ENCODE assay signal across 15 cellular contexts in the genomic region with DNA sequence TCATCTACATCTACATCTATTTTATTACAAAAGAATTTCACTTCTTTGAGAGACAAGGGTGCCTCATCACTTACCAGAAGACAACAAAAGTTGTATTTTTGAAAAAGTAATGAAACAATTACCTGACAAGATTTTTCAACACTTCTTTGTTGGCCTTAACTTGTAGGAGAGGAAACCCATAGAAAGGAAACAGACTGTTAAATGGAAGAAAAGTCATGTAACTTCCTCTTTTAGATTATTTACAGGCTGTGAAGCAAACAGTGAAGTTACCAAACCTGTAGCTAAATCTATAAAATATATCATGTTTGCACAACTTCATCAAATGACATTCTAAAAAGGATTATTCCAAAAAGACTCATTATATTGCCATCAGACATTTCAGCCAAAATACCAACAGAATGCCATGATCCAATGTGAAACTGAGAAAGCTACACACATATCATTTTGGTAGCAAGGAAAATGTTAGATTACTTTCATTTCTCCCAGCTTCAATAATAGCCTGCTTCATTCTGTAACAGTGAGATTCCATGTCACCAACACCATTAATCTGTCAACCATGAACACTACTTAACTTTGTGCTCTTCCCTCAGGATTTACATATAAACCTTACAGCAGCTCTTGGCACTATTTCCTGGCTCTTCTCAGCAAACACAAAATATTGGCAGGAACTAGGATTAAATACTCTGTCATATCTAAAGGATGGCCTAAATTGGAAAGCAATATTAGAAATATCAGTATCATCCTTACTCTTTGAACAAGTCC.
DNase-seq lines count a peak whose midpoint lies in the region; TF ChIP-seq lines count a peak whose summit lies in the region.
"Had no signal": no experiment of that assay in that cellular context is flagged by ENCODE, and none has a peak within 500 bp of the region (broad histone marks: within the 10 kb centered on the region; RNA-seq: fewer than 3 reads in every experiment).

No MANE protein-coding gene starts in this region.

- no peak overlapping the region for H3K4me3 ChIP-seq in BLaER1 treated with 17β-estradiol and CSF1 and Interleukin-3, amounts not matched to agents 10 nM and 100 nM
- H3K4me3 ChIP-seq in HEK293 (ENCODE audit: low read depth, low read length) (no peak overlapping the region), MM.1S (ENCODE audit: low read length) (no peak overlapping the region)
- H3K4me3 ChIP-seq: K562, SJSA1 had no signal

- H3K9me2 ChIP-seq in MM.1S (replicated peaks; ENCODE audit: insufficient read depth, low read length): no peaks in the 10 kb centered on the region

- POLR2A ChIA-PET in HEK293 (lab: Yijun Ruan, JAX): no interaction called here

- CTCF ChIA-PET in HEK293 (lab: Yijun Ruan, JAX): interaction anchor here (0.8 kb wide), 1 partner anchor 8 kb away, joined by 3 read pairs; no protein-coding TSS in a partner anchor

- H3F3A ChIP-seq in MM.1S (ENCODE audit: insufficient read depth, low read length): no peaks in the 10 kb centered on the region

- TF ChIP-seq CTCF in HEK293 (tag by site-specific recombination; IDR thresholded peaks at IDR 0.05) (no peak), MM.1S (IDR thresholded peaks at IDR 0.05; ENCODE audit: low read length) (no peak)

- peaks cover 8 to 21% (median 14%) of the 10 kb centered on the region in 10 experiments; a peak in 19 of 20 replicates for H3K4me1 ChIP-seq in BLaER1 treated with 17β-estradiol and CSF1 and Interleukin-3, amounts not matched to agents 10 nM and 100 nM
- H3K4me1 ChIP-seq in HEK293 (ENCODE audit: control insufficient read depth, insufficient read depth, low read length): peaks cover 17% of the 10 kb centered on the region
- no peaks in the 10 kb centered on the region for H3K4me1 ChIP-seq in MM.1S (ENCODE audit: low read length)
- H3K4me1 ChIP-seq: SJSA1 had no signal

- H3K4me2 ChIP-seq in BLaER1 treated with 17β-estradiol and CSF1 and Interleukin-3, amounts not matched to agents 10 nM and 100 nM: peak overlapping the region; percentile 37 to 70 (median 47); a peak in 20 of 22 replicates
- H3K4me2 ChIP-seq in MM.1S (ENCODE audit: low read depth, low read length): no peak overlapping the region

- peak overlapping the region; percentile 15 to 62 (median 41); a peak in 19 of 22 replicates for H3K27ac ChIP-seq in BLaER1 treated with 17β-estradiol and CSF1 and Interleukin-3, amounts not matched to agents 10 nM and 100 nM
- H3K27ac ChIP-seq in HEK293 (ENCODE audit: extremely low read depth, low read depth, low read length) (no peak overlapping the region), MM.1S (ENCODE audit: low read length) (no peak overlapping the region)
- H3K27ac ChIP-seq: SJSA1 had no signal

- no peaks in the 10 kb centered on the region for H3K27me3 ChIP-seq in BLaER1 treated with 17β-estradiol and CSF1 and Interleukin-3, amounts not matched to agents 10 nM and 100 nM
- H3K27me3 ChIP-seq in MM.1S (replicated peaks; ENCODE audit: insufficient read depth, low read length): no peaks in the 10 kb centered on the region
- H3K27me3 ChIP-seq: SJSA1 had no signal

- no peaks in the 10 kb centered on the region for H4K20me1 ChIP-seq in BLaER1 treated with 17β-estradiol and CSF1 and Interleukin-3, amounts not matched to agents 10 nM and 100 nM
- no peaks in the 10 kb centered on the region for H4K20me1 ChIP-seq in MM.1S (ENCODE audit: insufficient read depth, low read length)

- DNase-seq in NCI-H446 (lab: John Stamatoyannopoulos, UW) (peak; percentile 24 to 57), cerebellar cortex (ENCODE audit: low spot score) (peak; percentile 47), DMS53 treated with DMSO at 0.1 percent for 48 hours (lab: John Stamatoyannopoulos, UW; ENCODE audit: unreplicated experiment) (no peak), nucleus accumbens (lab: John Stamatoyannopoulos, UW) (no peak), GM19238 (ENCODE audit: insufficient read length, low spot score) (no peak), MM.1S (no peak)
- DNase-seq: activated CD4-positive, CD25-positive, alpha-beta regulatory T cell; activated naive CD8-positive, alpha-beta T cell treated with anti-CD3 and anti-CD28 coated beads, Interleukin-2, amount 10 ng/mL, durations not matched to agents 7 days and 5 days; kidney glomerular epithelial cell; naive thymus-derived CD8-positive, alpha-beta T cell; NCI-H526 treated with DMSO at 0.1 percent for 48 hours had no signal

- H3K79me2 ChIP-seq in MM.1S (ENCODE audit: low read length): no peaks in the 10 kb centered on the region

- peak overlapping the region in 1 of 11 experiments; percentile 4; a peak in 1 of 22 replicates for H3K9ac ChIP-seq in BLaER1 treated with 17β-estradiol and CSF1 and Interleukin-3, amounts not matched to agents 10 nM and 100 nM
- H3K9ac ChIP-seq in MM.1S (ENCODE audit: low read length): no peak overlapping the region

- H2AFZ ChIP-seq in MM.1S (ENCODE audit: low read length): no peak overlapping the region

- H3K9me3 ChIP-seq in BLaER1 treated with 17β-estradiol and CSF1 and Interleukin-3, amounts not matched to agents 10 nM and 100 nM (replicated peaks in 1 of 11): no peaks in the 10 kb centered on the region
- H3K9me3 ChIP-seq in HEK293 (ENCODE audit: control insufficient read depth, insufficient read depth, low read depth, low read length) (no peaks in the 10 kb centered on the region), MM.1S (replicated peaks; ENCODE audit: insufficient read depth, low read length) (no peaks in the 10 kb centered on the region)
- H3K9me3 ChIP-seq: SJSA1 had no signal

- no peaks in the 10 kb centered on the region for H3K36me3 ChIP-seq in BLaER1 treated with 17β-estradiol and CSF1 and Interleukin-3, amounts not matched to agents 10 nM and 100 nM
- H3K36me3 ChIP-seq in HEK293 (ENCODE audit: control insufficient read depth in 2 of 2, insufficient read depth in 1 of 2, low read length in 2 of 2) (no peaks in the 10 kb centered on the region), MM.1S (replicated peaks; ENCODE audit: insufficient read depth, low read length) (no peaks in the 10 kb centered on the region)
- H3K36me3 ChIP-seq: SJSA1 had no signal

TF ChIP-seq in HEK293, 187 proteins besides CTCF, POLR2A, EP300 and RAD21 (continues in another document):
- TF ChIP-seq KLF1 (tag by site-specific recombination; IDR thresholded peaks at IDR 0.05): no peak
- no peak for TF ChIP-seq ZNF169 (tag by site-specific recombination; IDR thresholded peaks at IDR 0.05)
- peak; percentile 47 for TF ChIP-seq SCRT2 (tag by site-specific recombination; IDR thresholded peaks at IDR 0.05)
- TF ChIP-seq SP3 (tag by site-specific recombination; IDR thresholded peaks at IDR 0.05): no peak
- peak; percentile 56; the same call in 1 of the 2 replicates for TF ChIP-seq OSR2 (tag by site-specific recombination; IDR thresholded peaks at IDR 0.05)
- no peak for TF ChIP-seq SP7 (tag by site-specific recombination; IDR thresholded peaks at IDR 0.05)
- no peak for TF ChIP-seq MEIS1 (CRISPR knock-in tag; IDR thresholded peaks at IDR 0.05; ENCODE audit: borderline replicate concordance)
- TF ChIP-seq ZNF292 (tag by site-specific recombination; IDR thresholded peaks at IDR 0.05; ENCODE audit: borderline replicate concordance, low read depth): no peak
- no peak for TF ChIP-seq ZBTB26 (tag by site-specific recombination; optimal IDR thresholded peaks at IDR 0.05)
- TF ChIP-seq ZNF558 (tag by site-specific recombination; IDR thresholded peaks at IDR 0.05): no peak
- TF ChIP-seq KLF10 (tag by site-specific recombination; IDR thresholded peaks at IDR 0.05): 0 out of 2 replicates have a peak, but pooled peaks have one; percentile 6
- TF ChIP-seq ZNF658 (tag by site-specific recombination; IDR thresholded peaks at IDR 0.05): no peak
- peak; percentile 56 for TF ChIP-seq FEZF1 (tag by site-specific recombination; IDR thresholded peaks at IDR 0.05)
- no peak for TF ChIP-seq ZNF513 (tag by site-specific recombination; IDR thresholded peaks at IDR 0.05)
- TF ChIP-seq PRDM6 (tag by site-specific recombination; IDR thresholded peaks at IDR 0.05): peak; percentile 62; the same call in 1 of the 2 replicates
- TF ChIP-seq OVOL3 (tag by site-specific recombination; IDR thresholded peaks at IDR 0.05): peak; percentile 52; the same call in 1 of the 2 replicates
- no peak for TF ChIP-seq ZNF571 (tag by site-specific recombination; IDR thresholded peaks at IDR 0.05)

Comparison
In these comparisons a context has a peak if more than half of its experiments do, and no peak if none do; other contexts are left out.
1. H3K27ac ChIP-seq: peak in BLaER1 treated with 17β-estradiol and CSF1 and Interleukin-3, amounts not matched to agents 10 nM and 100 nM (11 of 11); none in HEK293 (single experiment) and MM.1S (single experiment).
2. DNase-seq: peak in NCI-H446 (2 of 2) and cerebellar cortex (single experiment); none in DMS53 treated with DMSO at 0.1 percent for 48 hours (single experiment), nucleus accumbens (0 of 56), GM19238 (single experiment) and MM.1S (single experiment).